In genomic region chr3:48180021-48180420, GRCh38 we compare ENCODE assay signal across 22 cellular contexts. TPM values are rescaled to one million over a fixed set of nuclear protein-coding genes. Genes with fewer than 3 reads are reported as not detected.
DNase-seq lines count a peak whose midpoint lies in the region; ATAC-seq, FAIRE-seq and TF ChIP-seq lines count a peak whose summit lies in the region.
"Had no signal": no experiment of that assay in that cellular context is flagged by ENCODE, and none has a peak within 500 bp of the region (broad histone marks: within the 10 kb centered on the region; RNA-seq: fewer than 3 reads in every experiment).

No MANE protein-coding gene starts in this region.

- no peak overlapping the region for H3K9ac ChIP-seq in kidney (ENCODE audit: low read length in 2 of 2)
- H3K9ac ChIP-seq: BLaER1 had no signal

- H3K4me3 ChIP-seq in breast epithelium (no peak overlapping the region), lower lobe of right lung (no peak overlapping the region), upper lobe of right lung (no peak overlapping the region), kidney (ENCODE audit: low read length in 2 of 2) (no peak overlapping the region)
- H3K4me3 ChIP-seq: BLaER1, GM23338 had no signal

- H3K9me3 ChIP-seq in breast epithelium (no peaks in the 10 kb centered on the region), lower lobe of right lung (no peaks in the 10 kb centered on the region), upper lobe of right lung (no peaks in the 10 kb centered on the region), kidney (ENCODE audit: control insufficient read depth in 1 of 2, low read length in 2 of 2) (no peaks in the 10 kb centered on the region)
- H3K9me3 ChIP-seq: BLaER1 had no signal

- H3K36me3 ChIP-seq in breast epithelium (no peaks in the 10 kb centered on the region), lower lobe of right lung (no peaks in the 10 kb centered on the region), upper lobe of right lung (no peaks in the 10 kb centered on the region), kidney (ENCODE audit: control insufficient read depth in 1 of 2, insufficient read depth in 2 of 2, low read length in 2 of 2) (no peaks in the 10 kb centered on the region)

- no peak for DNase-seq in MCF 10A (ENCODE audit: unreplicated experiment)
- DNase-seq in breast epithelium (ENCODE audit: low spot score in 2 of 2) = no peak
- DNase-seq in NCI-H524 (lab: John Stamatoyannopoulos, UW) = peak; percentile 30 to 42
- no peak for DNase-seq in lower lobe of right lung
- DNase-seq in upper lobe of right lung = no peak
- DNase-seq in kidney = no peak
- DNase-seq in OCI-M2 (lab: John Stamatoyannopoulos, UW; ENCODE audit: unreplicated experiment) = no peak
- DNase-seq in SHP77 (lab: John Stamatoyannopoulos, UW) = no peak
- DNase-seq: 8988T; CD4-positive, alpha-beta memory T cell; DMS153; GDM1; HCEC 1CT had no signal

- TF ChIP-seq POLR2A in breast epithelium (IDR thresholded peaks at IDR 0.05) = no peak

- ATAC-seq in lower lobe of right lung (peak; percentile 62 to 93), upper lobe of right lung (peak; percentile 69)

- no peaks in the 10 kb centered on the region for H3K27me3 Mint-ChIP-seq in MCF 10A (ENCODE audit: insufficient read depth, unreplicated experiment)
- H3K27me3 Mint-ChIP-seq: CD4-positive, alpha-beta memory T cell had no signal

- peaks cover 51% of the 10 kb centered on the region for H3K36me3 Mint-ChIP-seq in MCF 10A (ENCODE audit: insufficient read depth, unreplicated experiment)
- H3K36me3 Mint-ChIP-seq: CD4-positive, alpha-beta memory T cell had no signal

- POLR2A ChIA-PET in MCF 10A (lab: Yijun Ruan, JAX) = no interaction called here

- no peak for FAIRE-seq in kidney (lab: Jason Lieb, UNC)
- FAIRE-seq: GM12892, GM18507, H54 had no signal

- H3K4me1 Mint-ChIP-seq in MCF 10A (ENCODE audit: insufficient read depth, unreplicated experiment) = no peaks in the 10 kb centered on the region
- H3K4me1 Mint-ChIP-seq: CD14-positive monocyte; CD4-positive, alpha-beta memory T cell; GM23338 had no signal

- no TSS peak for BruUV-seq in MCF 10A (replicated peaks; lab: Mats Ljungman, UMichigan)

- H3K27me3 ChIP-seq in breast epithelium = no peaks in the 10 kb centered on the region
- no peaks in the 10 kb centered on the region for H3K27me3 ChIP-seq in lower lobe of right lung (ENCODE audit: low read depth)
- H3K27me3 ChIP-seq in upper lobe of right lung = no peaks in the 10 kb centered on the region
- H3K27me3 ChIP-seq: BLaER1 had no signal

- TF ChIP-seq CTCF in MCF 10A (IDR thresholded peaks at IDR 0.05; ENCODE audit: unreplicated experiment) (no peak), breast epithelium (IDR thresholded peaks at IDR 0.05) (no peak), lower lobe of right lung (IDR thresholded peaks at IDR 0.05) (no peak), upper lobe of right lung (IDR thresholded peaks at IDR 0.05) (no peak), kidney (IDR thresholded peaks at IDR 0.05; ENCODE audit: borderline replicate concordance, extremely low read depth, insufficient read depth) (no peak)

- intact Hi-C loops in MCF 10A (cut with micrococcal nuclease) (no loop called here), breast epithelium (cut with DNase I; ENCODE audit: low total_unique reads) (no loop called here), lower lobe of right lung (cut with DNase I) (no loop called here), upper lobe of right lung (cut with DNase I) (no loop called here), kidney (cut with DNase I) (no loop called here)

- peak overlapping the region; percentile 35 for H3K27ac Mint-ChIP-seq in MCF 10A (ENCODE audit: low read depth, unreplicated experiment)
- H3K27ac Mint-ChIP-seq: CD4-positive, alpha-beta memory T cell had no signal

- H3K4me1 ChIP-seq in breast epithelium (no peaks in the 10 kb centered on the region), lower lobe of right lung (no peaks in the 10 kb centered on the region), upper lobe of right lung (no peaks in the 10 kb centered on the region), kidney (ENCODE audit: control insufficient read depth in 1 of 2, insufficient read depth in 1 of 2, low read depth in 1 of 2, low read length in 2 of 2) (no peaks in the 10 kb centered on the region)
- H3K4me1 ChIP-seq: BLaER1 had no signal

- CTCF ChIA-PET in MCF 10A (lab: Yijun Ruan, JAX) = interaction anchor here (1.0 kb wide), 1 partner anchor 20 kb away, joined by 4 read pairs; no protein-coding TSS in a partner anchor

- H3K4me3 Mint-ChIP-seq in MCF 10A (ENCODE audit: unreplicated experiment) = no peak overlapping the region
- H3K4me3 Mint-ChIP-seq: CD14-positive monocyte; CD4-positive, alpha-beta memory T cell; GM23338 had no signal

- H3K27ac ChIP-seq in breast epithelium (no peak overlapping the region), lower lobe of right lung (no peak overlapping the region), upper lobe of right lung (no peak overlapping the region), kidney (ENCODE audit: low read depth in 2 of 2, low read length in 2 of 2) (no peak overlapping the region)
- H3K27ac ChIP-seq: BLaER1 had no signal

- no peaks in the 10 kb centered on the region for H3K9me3 Mint-ChIP-seq in MCF 10A (ENCODE audit: unreplicated experiment)
- H3K9me3 Mint-ChIP-seq: CD14-positive monocyte; CD4-positive, alpha-beta memory T cell; GM23338 had no signal

RNA-seq across cellular contexts. Expression of gene CDC25A, which starts 8.2 kb away (rescaled TPM):
- total RNA-seq in MCF 10A (2022) (7.3 and 8.6 TPM in 2 replicates), breast epithelium (1 to 10 TPM in 2 of 3 donors, under 1 TPM in 1; 0.80 to 2.6 (median 1.3) TPM), lower lobe of right lung (0.83 TPM), upper lobe of right lung (0.90 TPM), kidney (0.88 TPM)
- 1.6 TPM for polyA plus RNA-seq in kidney (ENCODE audit: insufficient read depth, low read depth, low replicate concordance)
- total RNA-seq: CD4-positive, alpha-beta memory T cell had no signal

RNA-seq across cellular contexts. Expression of gene CAMP, which starts 43.3 kb away (rescaled TPM):
- total RNA-seq in MCF 10A (2022) (0.72 and 2.4 TPM in 2 replicates), breast epithelium (1 to 10 TPM in 1 of 3 donors, not detected in 2; 2.9 TPM), lower lobe of right lung (2.3 TPM), upper lobe of right lung (not detected), kidney (not detected)
- polyA plus RNA-seq in kidney (ENCODE audit: insufficient read depth, low read depth, low replicate concordance) = not detected
- total RNA-seq: A673; CD4-positive, alpha-beta memory T cell; GM23338; HT1080 had no signal
- polyA plus RNA-seq: AG04450; CD4-positive, alpha-beta memory T cell; GM23338 had no signal

Comparison
In these comparisons a context has a peak if more than half of its experiments do, and no peak if none do; other contexts are left out.
1. DNase-seq: peak in NCI-H524 (2 of 2); none in MCF 10A (single experiment), breast epithelium (0 of 2), lower lobe of right lung (single experiment), upper lobe of right lung (single experiment), kidney (single experiment), OCI-M2 (single experiment) and SHP77 (0 of 2).